Comparison of ENCODE assay signal across 24 cellular contexts in the genomic region with DNA sequence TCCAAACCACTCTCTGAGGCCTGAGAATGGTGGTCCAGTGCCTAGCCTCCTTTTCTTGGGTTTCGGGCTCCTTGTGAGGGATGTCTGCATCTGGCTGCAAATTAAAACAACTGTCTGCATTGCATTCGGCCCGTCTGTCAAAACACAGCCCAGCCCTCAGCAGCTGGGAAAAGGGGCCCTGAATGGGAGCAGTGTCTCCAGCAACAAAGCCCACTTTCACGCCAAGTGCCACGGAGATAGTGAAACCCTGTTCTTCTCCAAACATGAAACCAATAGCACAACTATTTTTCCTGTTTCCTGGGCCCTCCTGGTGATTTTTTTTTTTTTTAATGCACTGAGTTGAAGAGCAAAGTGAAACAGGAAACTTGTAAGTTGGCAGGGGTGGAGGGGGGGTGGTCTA.
A peak's percentile ranks its signal among the peaks of the same experiment; 100 is the strongest.
DNase-seq lines count a peak whose midpoint lies in the region; ATAC-seq and TF ChIP-seq lines count a peak whose summit lies in the region.
"Had no signal": no experiment of that assay in that cellular context is flagged by ENCODE, and none has a peak within 500 bp of the region (broad histone marks: within the 10 kb centered on the region; RNA-seq: fewer than 3 reads in every experiment).

No MANE protein-coding gene starts in this region.

- DNase-seq in left ventricle myocardium inferior, result no peak
- DNase-seq in Right ventricle myocardium superior, result no peak
- peak; percentile 69 to 94 (median 86) for DNase-seq in head of caudate nucleus
- DNase-seq in nucleus accumbens (lab: John Stamatoyannopoulos, UW), result peak in 52 of 56 donors; percentile 19 to 89 (median 75)
- DNase-seq in NK-92 treated with Interleukin-12 subunit alpha and Interleukin-12 subunit beta, amount 100 ng/mL, for 24 hours (lab: John Stamatoyannopoulos, UW), result no peak
- no peak for DNase-seq in iPS-NIHi11 (ENCODE audit: low spot score)
- DNase-seq: 8988T; activated CD8-positive, alpha-beta T cell treated with anti-CD3 and anti-CD28 coated beads for 36 hours; CD4-positive, alpha-beta memory T cell; dermis blood vessel endothelial cell; HFFc6; left colon; mesendoderm; naive thymus-derived CD4-positive, alpha-beta T cell; NCI-H2081; NCI-H446; PC-3; SHP77 treated with DMSO at 0.1 percent for 48 hours; stomach; T-cell had no signal

- H3K4me1 ChIP-seq in left ventricle myocardium inferior, result peaks cover 57% of the 10 kb centered on the region

- ATAC-seq in Right ventricle myocardium superior (ENCODE audit: poor library complexity), result no peak
- ATAC-seq in HG03135 (IDR thresholded peaks at IDR 0.05; ENCODE audit: unreplicated experiment), result no peak
- ATAC-seq in GM21825 (IDR thresholded peaks at IDR 0.05; ENCODE audit: unreplicated experiment), result no peak
- ATAC-seq: activated CD4-positive, CD25-positive, alpha-beta regulatory T cell treated with anti-CD3 and anti-CD28 coated beads, Interleukin-2, amount 50 U/mL, for 24 hours; activated CD8-positive, alpha-beta T cell treated with anti-CD3 and anti-CD28 coated beads for 36 hours; naive thymus-derived CD4-positive, alpha-beta T cell; PC-3; T-cell had no signal

- H3K36me3 ChIP-seq in left ventricle myocardium inferior, result no peaks in the 10 kb centered on the region
- H3K36me3 ChIP-seq: ovary had no signal

- intact Hi-C loops in left ventricle myocardium inferior (cut with micrococcal nuclease) (no loop called here), Right ventricle myocardium superior (cut with DNase I) (no loop called here), head of caudate nucleus (cut with DNase I) (no loop called here)

- no peaks in the 10 kb centered on the region for H3K27me3 ChIP-seq in left ventricle myocardium inferior (ENCODE audit: low read depth)
- H3K27me3 ChIP-seq: ovary, stomach had no signal

- H3K9me3 ChIP-seq in left ventricle myocardium inferior (replicated peaks), result no peaks in the 10 kb centered on the region
- H3K9me3 ChIP-seq: ovary, stomach had no signal

- no peak overlapping the region for H3K4me3 ChIP-seq in left ventricle myocardium inferior
- H3K4me3 ChIP-seq: ovary, stomach had no signal

- peak overlapping the region; percentile 16 for H3K27ac ChIP-seq in left ventricle myocardium inferior (replicated peaks)
- H3K27ac ChIP-seq: ovary, stomach had no signal

- TF ChIP-seq CTCF in left ventricle myocardium inferior (IDR thresholded peaks at IDR 0.05; ENCODE audit: borderline replicate concordance), result no peak

Comparison
In these comparisons a context has a peak if more than half of its experiments do, and no peak if none do; other contexts are left out.
1. DNase-seq: peak in head of caudate nucleus (42 of 42) and nucleus accumbens (52 of 56); none in left ventricle myocardium inferior (single experiment), Right ventricle myocardium superior (single experiment), NK-92 treated with Interleukin-12 subunit alpha and Interleukin-12 subunit beta, amount 100 ng/mL, for 24 hours (single experiment) and iPS-NIHi11 (single experiment).